In genomic region chr17:58322581-58323419, GRCh38 we compare ENCODE assay signal across 19 cellular contexts. TPM values are rescaled to one million over a fixed set of nuclear protein-coding genes. Genes with fewer than 3 reads are reported as not detected.
DNase-seq lines count a peak whose midpoint lies in the region; ATAC-seq, FAIRE-seq and TF ChIP-seq lines count a peak whose summit lies in the region.
"Had no signal": no experiment of that assay in that cellular context is flagged by ENCODE, and none has a peak within 500 bp of the region (broad histone marks: within the 10 kb centered on the region; RNA-seq: fewer than 3 reads in every experiment).

No MANE protein-coding gene starts in this region.

- H3K27ac Mint-ChIP-seq in activated CD4-positive, alpha-beta memory T cell treated with anti-CD3 and anti-CD28 coated beads for 36 hours = peak overlapping the region; percentile 38
- peak overlapping the region; percentile 57 for H3K27ac Mint-ChIP-seq in memory B cell
- no peak overlapping the region for H3K27ac Mint-ChIP-seq in CD4-positive, alpha-beta T cell

- H3K4me1 ChIP-seq in left ventricle myocardium inferior = peaks cover 18% of the 10 kb centered on the region
- H3K4me1 ChIP-seq: breast epithelium had no signal

- peak; percentile 73 for FAIRE-seq in urothelium cell line (lab: Jason Lieb, UNC)
- FAIRE-seq: GM18507 had no signal

- peaks cover 20% of the 10 kb centered on the region for H3K4me1 Mint-ChIP-seq in activated CD4-positive, alpha-beta memory T cell treated with anti-CD3 and anti-CD28 coated beads for 36 hours (ENCODE audit: low read depth)
- peaks cover 25% of the 10 kb centered on the region for H3K4me1 Mint-ChIP-seq in memory B cell
- H3K4me1 Mint-ChIP-seq in CD4-positive, alpha-beta T cell (ENCODE audit: low read depth) = peaks cover 22% of the 10 kb centered on the region

- H3K36me3 ChIP-seq in left ventricle myocardium inferior = no peaks in the 10 kb centered on the region
- H3K36me3 ChIP-seq: breast epithelium, neutrophil, thoracic aorta had no signal

- no peaks in the 10 kb centered on the region for H3K27me3 Mint-ChIP-seq in activated CD4-positive, alpha-beta memory T cell treated with anti-CD3 and anti-CD28 coated beads for 36 hours
- H3K27me3 Mint-ChIP-seq in memory B cell = no peaks in the 10 kb centered on the region
- no peaks in the 10 kb centered on the region for H3K27me3 Mint-ChIP-seq in CD4-positive, alpha-beta T cell

- no peak for ATAC-seq in Right ventricle myocardium superior (ENCODE audit: poor library complexity)
- ATAC-seq in memory B cell (ENCODE audit: low read depth) = no peak
- ATAC-seq in CD4-positive, alpha-beta T cell (ENCODE audit: poor library complexity) = no peak

- peak; percentile 28 for DNase-seq in Right ventricle myocardium superior
- DNase-seq in left ventricle myocardium inferior = no peak
- DNase-seq in activated CD4-positive, alpha-beta memory T cell treated with anti-CD3 and anti-CD28 coated beads for 36 hours = no peak
- no peak for DNase-seq in memory B cell (ENCODE audit: low spot score in 2 of 2)
- DNase-seq in urothelium cell line (ENCODE audit: low spot score) = no peak
- DNase-seq in kidney tubule cell (ENCODE audit: low spot score) = no peak
- DNase-seq in CD4-positive, alpha-beta T cell = no peak
- no peak for DNase-seq in NCI-H510A (lab: John Stamatoyannopoulos, UW)
- DNase-seq: COR-L47, foreskin melanocyte, KBM-7, NCI-H187, NCI-H510A treated with DMSO at 0.1 percent for 48 hours had no signal

- H3K9me3 Mint-ChIP-seq in activated CD4-positive, alpha-beta memory T cell treated with anti-CD3 and anti-CD28 coated beads for 36 hours = no peaks in the 10 kb centered on the region
- no peaks in the 10 kb centered on the region for H3K9me3 Mint-ChIP-seq in memory B cell
- H3K9me3 Mint-ChIP-seq in CD4-positive, alpha-beta T cell = no peaks in the 10 kb centered on the region

- H3K4me3 ChIP-seq in left ventricle myocardium inferior = no peak overlapping the region

- intact Hi-C loops in Right ventricle myocardium superior (cut with DNase I) (no loop called here), left ventricle myocardium inferior (cut with micrococcal nuclease) (no loop called here)
- intact Hi-C loops in activated CD4-positive, alpha-beta memory T cell treated with anti-CD3 and anti-CD28 coated beads for 36 hours (cut with micrococcal nuclease) = no loop called here
- intact Hi-C loops in CD4-positive, alpha-beta T cell (cut with DNase I, micrococcal nuclease) = no loop called here

- no peak for TF ChIP-seq CTCF in left ventricle myocardium inferior (IDR thresholded peaks at IDR 0.05; ENCODE audit: borderline replicate concordance)
- TF ChIP-seq CTCF in CD4-positive, alpha-beta T cell (IDR thresholded peaks at IDR 0.05) = no peak

- H3K27me3 ChIP-seq in left ventricle myocardium inferior (ENCODE audit: low read depth) = peaks cover 41% of the 10 kb centered on the region
- no peaks in the 10 kb centered on the region for H3K27me3 ChIP-seq in CD4-positive, alpha-beta T cell (ENCODE audit: control insufficient read depth, insufficient read depth, low read length)
- H3K27me3 ChIP-seq: breast epithelium had no signal

- H3K36me3 Mint-ChIP-seq in activated CD4-positive, alpha-beta memory T cell treated with anti-CD3 and anti-CD28 coated beads for 36 hours = peaks cover 12% of the 10 kb centered on the region
- H3K36me3 Mint-ChIP-seq in memory B cell = peaks cover 4% of the 10 kb centered on the region
- peaks cover 4% of the 10 kb centered on the region for H3K36me3 Mint-ChIP-seq in CD4-positive, alpha-beta T cell (ENCODE audit: low read depth)

- H3K9me3 ChIP-seq in left ventricle myocardium inferior (replicated peaks) = no peaks in the 10 kb centered on the region
- H3K9me3 ChIP-seq in CD4-positive, alpha-beta T cell (ENCODE audit: control insufficient read depth, low read length) = no peaks in the 10 kb centered on the region
- H3K9me3 ChIP-seq: breast epithelium, neutrophil, thoracic aorta had no signal

- POLR2A ChIA-PET in activated CD4-positive, alpha-beta memory T cell treated with anti-CD3 and anti-CD28 coated beads for 36 hours (lab: Charles Lee) = interaction anchor here (0.8 to 18.5 kb wide), 4 partner anchors 17 to 309 kb away, joined by 3 to 1114 read pairs (median 12); partner anchors contain the start of gene SUPT4H1
- POLR2A ChIA-PET in CD4-positive, alpha-beta T cell (lab: Charles Lee) = interaction anchor here (0.6 to 22.3 kb wide), 5 partner anchors 16 to 309 kb away, joined by 3 to 1359 read pairs (median 3); partner anchors contain the start of genes RNF43 and SUPT4H1

- no peak overlapping the region for H3K27ac ChIP-seq in left ventricle myocardium inferior (replicated peaks)
- no peak overlapping the region for H3K27ac ChIP-seq in CD4-positive, alpha-beta T cell (ENCODE audit: low read depth, low read length)
- H3K27ac ChIP-seq: neutrophil had no signal

- CTCF ChIA-PET in activated CD4-positive, alpha-beta memory T cell treated with anti-CD3 and anti-CD28 coated beads for 36 hours (lab: Charles Lee) = interaction anchor here (0.9 to 1.2 kb wide), 3 partner anchors 15 to 95 kb away, joined by 3 to 6 read pairs (median 5); partner anchors contain the start of gene RNF43
- CTCF ChIA-PET in CD4-positive, alpha-beta T cell (lab: Charles Lee) = interaction anchor here (0.9 to 6.3 kb wide), 4 partner anchors 19 to 94 kb away, joined by 4 to 211 read pairs (median 4); partner anchors contain the start of gene RNF43

- H3K4me3 Mint-ChIP-seq in activated CD4-positive, alpha-beta memory T cell treated with anti-CD3 and anti-CD28 coated beads for 36 hours = no peak overlapping the region
- H3K4me3 Mint-ChIP-seq in memory B cell = no peak overlapping the region
- H3K4me3 Mint-ChIP-seq in CD4-positive, alpha-beta T cell = no peak overlapping the region

RNA-seq across cellular contexts. Expression of gene TSPOAP1, which starts 5.8 kb away (rescaled TPM):
- total RNA-seq in Right ventricle myocardium superior (13.6 TPM), left ventricle myocardium inferior (12.8 TPM)
- 10 to 100 TPM; 21.6 to 22.7 TPM for total RNA-seq in activated CD4-positive, alpha-beta memory T cell treated with anti-CD3 and anti-CD28 coated beads for 36 hours
- 10 to 100 TPM; 17.8 to 19.5 TPM for total RNA-seq in CD4-positive, alpha-beta T cell

RNA-seq across cellular contexts. Expression of gene SUPT4H1, which starts 29.2 kb away (rescaled TPM):
- total RNA-seq in Right ventricle myocardium superior (59.2 TPM), left ventricle myocardium inferior (55.2 TPM)
- 100 to 1,000 TPM; 113 to 114 TPM for total RNA-seq in activated CD4-positive, alpha-beta memory T cell treated with anti-CD3 and anti-CD28 coated beads for 36 hours
- total RNA-seq in CD4-positive, alpha-beta T cell = 10 to 100 TPM; 46.5 to 47.0 TPM

RNA-seq across cellular contexts. Expression of gene MPO, which starts 42.1 kb away (rescaled TPM):
- total RNA-seq in Right ventricle myocardium superior = 0.05 TPM
- total RNA-seq in left ventricle myocardium inferior = 0.05 TPM
- total RNA-seq in activated CD4-positive, alpha-beta memory T cell treated with anti-CD3 and anti-CD28 coated beads for 36 hours = under 1 TPM; 0.17 to 0.22 TPM
- total RNA-seq in CD4-positive, alpha-beta T cell = under 1 TPM in 1 of 2 experiments, not detected in 1; 0.77 TPM
- total RNA-seq: Daoy, epithelial cell of proximal tubule had no signal
